ENCODE assay signal across 25 cellular contexts in the genomic region with DNA sequence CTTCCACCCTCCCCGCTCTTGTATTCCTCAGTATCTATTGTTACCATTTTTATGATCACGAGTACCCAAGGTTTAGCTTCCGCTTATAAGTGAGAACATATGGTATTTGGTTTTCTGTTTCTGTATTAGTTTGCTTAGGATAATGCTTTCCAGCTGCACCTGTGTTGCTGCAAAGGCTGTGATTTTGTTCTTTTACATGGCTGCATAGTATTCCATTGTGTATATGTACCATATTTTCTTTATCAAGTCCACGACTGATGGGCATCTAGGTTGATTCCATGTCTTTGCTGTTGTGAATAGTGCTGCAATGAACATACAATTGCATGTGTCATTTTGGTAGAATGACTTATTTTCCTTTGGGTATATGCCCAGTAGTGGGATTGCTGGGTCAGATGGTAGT.
"Had no signal": no experiment of that assay in that cellular context is flagged by ENCODE, and none has a peak within 500 bp of the region (broad histone marks: within the 10 kb centered on the region; RNA-seq: fewer than 3 reads in every experiment).

No MANE protein-coding gene starts in this region.

- H3K27me3 ChIP-seq: esophagus muscularis mucosa, left lung had no signal

- H3K36me3 Mint-ChIP-seq: mesothelial cell of epicardium, naive B cell had no signal

- H3K4me1 Mint-ChIP-seq: mesothelial cell of epicardium, naive B cell had no signal

- ATAC-seq: foreskin keratinocyte, gastroesophageal sphincter, heart right ventricle, left cardiac atrium, left lung, left ventricle myocardium superior, lower lobe of right lung, mucosa of descending colon had no signal

- H3K4me3 ChIP-seq: coronary artery, dorsolateral prefrontal cortex, esophagus muscularis mucosa, gastroesophageal sphincter, heart right ventricle, left lung, lower lobe of right lung, mucosa of descending colon had no signal

- H3K27ac ChIP-seq: coronary artery, dorsolateral prefrontal cortex, esophagus muscularis mucosa, foreskin keratinocyte, gastroesophageal sphincter, heart right ventricle, left lung, lower lobe of right lung had no signal

- H3K4me3 Mint-ChIP-seq: mesothelial cell of epicardium, naive B cell had no signal

- FAIRE-seq: colon, endothelial cell of umbilical vein, frontal cortex, islet of Langerhans, keratinocyte had no signal

- DNase-seq: dermis blood vessel endothelial cell; dorsolateral prefrontal cortex; effector CD4-positive, alpha-beta T cell; effector memory CD4-positive, alpha-beta T cell; foreskin keratinocyte; glutamatergic neuron; head of caudate nucleus; heart right ventricle; hippocampal formation; left cardiac atrium; left lung; left ventricle myocardium superior; lower lobe of right lung; mesenchymal stem cell; mucosa of descending colon; naive B cell had no signal

- H3K9me3 ChIP-seq: left lung, lower lobe of right lung, mucosa of descending colon had no signal

- H3K27ac Mint-ChIP-seq: mesothelial cell of epicardium, naive B cell had no signal

- H3K36me3 ChIP-seq: esophagus muscularis mucosa, gastroesophageal sphincter, heart right ventricle, left lung, lower lobe of right lung had no signal

- H3K4me1 ChIP-seq: esophagus muscularis mucosa, foreskin keratinocyte, gastroesophageal sphincter, heart right ventricle, left lung, lower lobe of right lung had no signal
